Comparison of ENCODE assay signal across 20 cellular contexts in genomic region chr6:168113226-168113625, GRCh38. TPM values are rescaled to one million over a fixed set of nuclear protein-coding genes. Genes with fewer than 3 reads are reported as not detected.
DNase-seq lines count a peak whose midpoint lies in the region; ATAC-seq and TF ChIP-seq lines count a peak whose summit lies in the region.
"Had no signal": no experiment of that assay in that cellular context is flagged by ENCODE, and none has a peak within 500 bp of the region (broad histone marks: within the 10 kb centered on the region; RNA-seq: fewer than 3 reads in every experiment).

No MANE protein-coding gene starts in this region.

- H3K4me3 ChIP-seq in left ventricle myocardium inferior: no peak overlapping the region
- H3K4me3 ChIP-seq in lower lobe of right lung: no peak overlapping the region
- H3K4me3 ChIP-seq in spleen: no peak overlapping the region
- H3K4me3 ChIP-seq: BLaER1, GM23248, HAP-1 had no signal

- H3K27ac ChIP-seq in left ventricle myocardium inferior (replicated peaks) (no peak overlapping the region), lower lobe of right lung (no peak overlapping the region), spleen (no peak overlapping the region)
- H3K27ac ChIP-seq: BLaER1, GM23248 had no signal

- H3K36me3 ChIP-seq in left ventricle myocardium inferior: no peaks in the 10 kb centered on the region
- no peaks in the 10 kb centered on the region for H3K36me3 ChIP-seq in lower lobe of right lung
- H3K36me3 ChIP-seq in spleen: no peaks in the 10 kb centered on the region
- H3K36me3 ChIP-seq: BLaER1, HAP-1 had no signal

- H3K4me3 Mint-ChIP-seq in activated T-cell treated with anti-CD3 and anti-CD28 coated beads, Interleukin-2, amount 50 U/mL, for 72 hours: no peak overlapping the region
- H3K4me3 Mint-ChIP-seq: CD8-positive, alpha-beta T cell had no signal

- H3K9me3 ChIP-seq in left ventricle myocardium inferior (replicated peaks) (no peaks in the 10 kb centered on the region), lower lobe of right lung (no peaks in the 10 kb centered on the region), spleen (no peaks in the 10 kb centered on the region)
- H3K9me3 ChIP-seq: BLaER1, HAP-1 had no signal

- peak; percentile 31 for DNase-seq in cardiac septum (ENCODE audit: low spot score)
- DNase-seq in left ventricle myocardium inferior: no peak
- peak; percentile 20 for DNase-seq in lower lobe of right lung
- DNase-seq in spleen: peak; percentile 34
- no peak for DNase-seq in pons (ENCODE audit: low spot score)
- DNase-seq in GM20000 (ENCODE audit: low spot score): no peak
- DNase-seq in activated T-cell treated with anti-CD3 and anti-CD28 coated beads, Interleukin-2, amount 50 U/mL, for 72 hours: no peak
- DNase-seq: 8988T; Calu3; CD8-positive, alpha-beta T cell; DMS53; DND-41; EL; GM23248 had no signal

- H3K27me3 Mint-ChIP-seq in activated T-cell treated with anti-CD3 and anti-CD28 coated beads, Interleukin-2, amount 50 U/mL, for 72 hours (ENCODE audit: low read depth): peaks cover 9% of the 10 kb centered on the region

- H3K27ac Mint-ChIP-seq in activated T-cell treated with anti-CD3 and anti-CD28 coated beads, Interleukin-2, amount 50 U/mL, for 72 hours: no peak overlapping the region
- H3K27ac Mint-ChIP-seq: CD8-positive, alpha-beta T cell had no signal

- no peaks in the 10 kb centered on the region for H3K36me3 Mint-ChIP-seq in activated T-cell treated with anti-CD3 and anti-CD28 coated beads, Interleukin-2, amount 50 U/mL, for 72 hours (ENCODE audit: insufficient read depth in 2 of 2)
- H3K36me3 Mint-ChIP-seq: CD8-positive, alpha-beta T cell had no signal

- no peaks in the 10 kb centered on the region for H3K4me1 Mint-ChIP-seq in activated T-cell treated with anti-CD3 and anti-CD28 coated beads, Interleukin-2, amount 50 U/mL, for 72 hours (ENCODE audit: low read depth)

- TF ChIP-seq CTCF in left ventricle myocardium inferior (IDR thresholded peaks at IDR 0.05; ENCODE audit: borderline replicate concordance) (no peak), lower lobe of right lung (IDR thresholded peaks at IDR 0.05) (no peak), spleen (IDR thresholded peaks at IDR 0.05 in 8 of 11, conservative IDR thresholded peaks at IDR 0.05 in 3 of 11) (no peak), GM20000 (IDR thresholded peaks at IDR 0.05; ENCODE audit: extremely low read depth, missing control alignments) (no peak)

- peaks cover 3 to 7% of the 10 kb centered on the region in 2 donors for H3K9me3 Mint-ChIP-seq in activated T-cell treated with anti-CD3 and anti-CD28 coated beads, Interleukin-2, amount 50 U/mL, for 72 hours
- H3K9me3 Mint-ChIP-seq: CD8-positive, alpha-beta T cell had no signal

- 84 to 93% (median 90%) methylated on average over 8 of the region's 8 CpGs for WGBS in spleen, 5 donors

- H3K27me3 ChIP-seq in left ventricle myocardium inferior (ENCODE audit: low read depth): no peaks in the 10 kb centered on the region
- H3K27me3 ChIP-seq in lower lobe of right lung (ENCODE audit: low read depth): no peaks in the 10 kb centered on the region
- H3K27me3 ChIP-seq in spleen (replicated peaks in 1 of 7): no peaks in the 10 kb centered on the region
- H3K27me3 ChIP-seq: BLaER1 had no signal

- no peak for TF ChIP-seq POLR2A in spleen (IDR thresholded peaks at IDR 0.05)

- H3K4me1 ChIP-seq in left ventricle myocardium inferior (peaks cover 7% of the 10 kb centered on the region), lower lobe of right lung (no peaks in the 10 kb centered on the region), spleen (peaks cover 0 to 3% (median 0%) of the 10 kb centered on the region in 6 donors)
- H3K4me1 ChIP-seq: BLaER1, HAP-1 had no signal

- intact Hi-C loops in cardiac septum (cut with DNase I): loop anchor here (10.0 kb wide), 1 partner anchor 118 kb away; the partner anchor contains the start of gene KIF25
- intact Hi-C loops in left ventricle myocardium inferior (cut with micrococcal nuclease): loop anchor here (10.0 kb wide), 1 partner anchor 48 kb away; no protein-coding TSS in a partner anchor
- intact Hi-C loops in lower lobe of right lung (cut with DNase I): no loop called here
- intact Hi-C loops in spleen (cut with DNase I; ENCODE audit: low total_unique reads): no loop called here

- no peak for ATAC-seq in lower lobe of right lung
- ATAC-seq in activated T-cell treated with anti-CD3 and anti-CD28 coated beads, Interleukin-2, amount 50 U/mL, for 72 hours (replicated peaks in 1 of 2): no peak
- ATAC-seq: CD8-positive, alpha-beta T cell; HepG2 had no signal

RNA-seq across cellular contexts. Expression of gene FRMD1, which starts 34.2 kb away (rescaled TPM):
- not detected for total RNA-seq in cardiac septum
- 0.16 TPM for total RNA-seq in left ventricle myocardium inferior
- total RNA-seq in lower lobe of right lung: not detected
- 1 to 10 TPM in 6 of 7 donors, under 1 TPM in 1; 0.59 to 9.5 (median 1.5) TPM for total RNA-seq in spleen
- 1 to 10 TPM in 1 of 3 donors, under 1 TPM in 2; 0.14 to 3.1 (median 0.33) TPM for polyA plus RNA-seq in spleen
- total RNA-seq in activated T-cell treated with anti-CD3 and anti-CD28 coated beads, Interleukin-2, amount 50 U/mL, for 72 hours: under 1 TPM; 0.05 to 0.09 TPM
- total RNA-seq: A673; Calu3; CD8-positive, alpha-beta T cell; GM23248; H4; HepG2 had no signal
- polyA plus RNA-seq: AG04450, GM23248 had no signal

Comparison
In these comparisons a context has a peak if more than half of its experiments do, and no peak if none do; other contexts are left out.
1. DNase-seq: peak in cardiac septum (single experiment), lower lobe of right lung (single experiment) and spleen (single experiment); none in left ventricle myocardium inferior (single experiment), pons (single experiment), GM20000 (single experiment) and activated T-cell treated with anti-CD3 and anti-CD28 coated beads, Interleukin-2, amount 50 U/mL, for 72 hours (0 of 2).
2. intact Hi-C loops: an anchor here in cardiac septum (10.0 kb wide) and left ventricle myocardium inferior (10.0 kb wide); none called in lower lobe of right lung and spleen.